ENCODE assay signal across 27 cellular contexts in the genomic region with DNA sequence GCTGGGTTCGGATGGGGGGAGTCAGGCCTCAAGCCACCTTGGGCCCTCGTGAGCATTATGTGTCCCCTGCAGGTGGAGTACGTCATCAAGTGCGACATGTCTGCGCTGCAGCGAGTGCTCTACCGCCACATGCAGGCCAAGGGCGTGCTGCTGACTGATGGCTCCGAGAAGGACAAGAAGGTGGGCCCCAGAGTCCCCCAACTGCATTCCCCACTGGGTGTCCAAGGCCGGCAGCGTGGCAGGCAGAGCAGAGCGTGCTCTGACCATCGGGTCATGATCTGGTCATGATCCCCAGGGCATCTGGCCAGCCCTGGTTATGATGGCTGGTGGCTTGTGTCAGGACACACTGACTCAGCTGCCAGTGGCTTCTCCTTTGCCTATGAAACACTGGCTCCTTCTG.
DNase-seq lines count a peak whose midpoint lies in the region; ATAC-seq and TF ChIP-seq lines count a peak whose summit lies in the region.
"Had no signal": no experiment of that assay in that cellular context is flagged by ENCODE, and none has a peak within 500 bp of the region (broad histone marks: within the 10 kb centered on the region; RNA-seq: fewer than 3 reads in every experiment).

No MANE protein-coding gene starts in this region.

- H3K27me3 ChIP-seq in adrenal gland, result no peaks in the 10 kb centered on the region
- no peaks in the 10 kb centered on the region for H3K27me3 ChIP-seq in lower lobe of right lung (ENCODE audit: low read depth)
- H3K27me3 ChIP-seq in brain microvascular endothelial cell (replicated peaks), result no peaks in the 10 kb centered on the region
- H3K27me3 ChIP-seq: foreskin keratinocyte, SJCRH30, spleen, testis had no signal

- intact Hi-C loops in left ventricle myocardium superior (cut with micrococcal nuclease), result no loop called here
- intact Hi-C loops in cardiac septum (cut with DNase I), result no loop called here
- intact Hi-C loops in adrenal gland (cut with DNase I), result loop anchor here (5.0 kb wide), 2 partner anchors 82 to 87 kb away; no protein-coding TSS in a partner anchor
- intact Hi-C loops in lower lobe of right lung (cut with DNase I), result no loop called here

- no peak for TF ChIP-seq POLR2A in adrenal gland (IDR thresholded peaks at IDR 0.05)

- H3K9me3 ChIP-seq in adrenal gland (replicated peaks in 1 of 3) (no peaks in the 10 kb centered on the region), lower lobe of right lung (no peaks in the 10 kb centered on the region)
- H3K9me3 ChIP-seq: HAP-1, mucosa of descending colon, SJCRH30, spleen, testis had no signal

- no peak overlapping the region for H3K4me3 ChIP-seq in adrenal gland
- no peak overlapping the region for H3K4me3 ChIP-seq in lower lobe of right lung
- no peak overlapping the region for H3K4me3 ChIP-seq in brain microvascular endothelial cell (ENCODE audit: low read depth, low read length)
- H3K4me3 ChIP-seq: HAP-1, mucosa of descending colon, SJCRH30, spleen, testis had no signal

- H3K27ac ChIP-seq in adrenal gland (peak overlapping the region; percentile 68 to 87 (median 80)), lower lobe of right lung (peak overlapping the region; percentile 3), brain microvascular endothelial cell (no peak overlapping the region)
- H3K27ac ChIP-seq: foreskin keratinocyte, parathyroid adenoma, SJCRH30, spleen, testis had no signal

- in situ Hi-C loops in brain microvascular endothelial cell (cut with HindIII; ENCODE audit: low pct_ligation_motif_present, low sequenced_read_pairs), result no loop called here

- TF ChIP-seq CTCF in adrenal gland (IDR thresholded peaks at IDR 0.05) (peak in 2 of 6 experiments; percentile 12 to 20), lower lobe of right lung (IDR thresholded peaks at IDR 0.05) (no peak), brain microvascular endothelial cell (IDR thresholded peaks at IDR 0.05; ENCODE audit: low read depth, low read length, missing control alignments) (no peak)

- peaks cover 0 to 92% of the 10 kb centered on the region in 2 donors for H3K36me3 ChIP-seq in adrenal gland (replicated peaks in 1 of 2)
- peaks cover 99% of the 10 kb centered on the region for H3K36me3 ChIP-seq in lower lobe of right lung
- peaks cover 91% of the 10 kb centered on the region for H3K36me3 ChIP-seq in brain microvascular endothelial cell (replicated peaks)

- DNase-seq in left ventricle myocardium superior (no peak), cardiac septum (ENCODE audit: low spot score) (no peak), adrenal gland (peak; percentile 80 to 97 (median 91)), lower lobe of right lung (no peak), 8988T (no peak), brain microvascular endothelial cell (no peak), NCI-H2196 treated with DMSO at 0.1 percent for 48 hours (lab: John Stamatoyannopoulos, UW; ENCODE audit: unreplicated experiment) (no peak)
- DNase-seq: activated CD4-positive, alpha-beta T cell treated with anti-CD3 and anti-CD28 coated beads, Interleukin-2, amount 10 ng/mL, durations not matched to agents 24 days and 14 days; activated gamma-delta T cell; activated naive CD8-positive, alpha-beta T cell treated with anti-CD3 and anti-CD28 coated beads, Interleukin-2, amount 10 ng/mL, durations not matched to agents 7 days and 5 days; activated T-cell treated with anti-CD3 and anti-CD28 coated beads, Interleukin-2, amount 50 U/mL, for 24 hours; dermis blood vessel endothelial cell; foreskin keratinocyte; Kasumi-1; mucosa of descending colon; NCI-H1417 treated with DMSO at 0.1 percent for 48 hours; NCI-H2081 treated with DMSO at 0.1 percent for 48 hours; NCI-H226; SJCRH30; spleen; stimulated activated CD4-positive, alpha-beta T cell treated with anti-CD3 and anti-CD28 coated beads, Interleukin-2, amount 100 ng/mL, for 24 hours; T1000; testis had no signal

- WGBS in adrenal gland, 4 donors, result 46 to 83% (median 58%) methylated on average over 1 to 13 of the region's 13 CpGs

- ATAC-seq in left ventricle myocardium superior, result peak; percentile 17
- peak in 1 of 2 donors; percentile 7 for ATAC-seq in lower lobe of right lung
- ATAC-seq in SK-N-SH treated with all-trans-retinoic acid at 6 μM for 48 hours, result no peak
- ATAC-seq: esophagus mucosa, foreskin keratinocyte, mucosa of descending colon had no signal

- H3K4me1 ChIP-seq in adrenal gland (replicated peaks in 1 of 2) (peaks cover 9 to 19% of the 10 kb centered on the region in 2 donors), lower lobe of right lung (no peaks in the 10 kb centered on the region)
- H3K4me1 ChIP-seq: foreskin keratinocyte, HAP-1, parathyroid adenoma, SJCRH30, spleen had no signal

TF ChIP-seq in SK-N-SH treated with all-trans-retinoic acid at 6 μM for 48 hours, 23 proteins besides CTCF, POLR2A, EP300 and RAD21 (continues in another document):
- TF ChIP-seq ZNF70 (CRISPR knock-in tag; IDR thresholded peaks at IDR 0.05) (no peak), OSR1 (CRISPR knock-in tag; IDR thresholded peaks at IDR 0.05) (no peak), GLIS3 (CRISPR knock-in tag; IDR thresholded peaks at IDR 0.05) (no peak), ESRRG (CRISPR knock-in tag; IDR thresholded peaks at IDR 0.05) (no peak), BACH2 (CRISPR knock-in tag; IDR thresholded peaks at IDR 0.05; ENCODE audit: borderline replicate concordance) (no peak), CREB5 (CRISPR knock-in tag; IDR thresholded peaks at IDR 0.05; ENCODE audit: low read depth) (no peak), ISL1 (CRISPR knock-in tag; IDR thresholded peaks at IDR 0.05) (no peak), ZNF8 (CRISPR knock-in tag; IDR thresholded peaks at IDR 0.05) (no peak), POU6F1 (CRISPR knock-in tag; IDR thresholded peaks at IDR 0.05; ENCODE audit: borderline replicate concordance, low read depth) (no peak), ZFP3 (CRISPR knock-in tag; IDR thresholded peaks at IDR 0.05) (no peak), TSHZ2 (CRISPR knock-in tag; IDR thresholded peaks at IDR 0.05) (no peak)
- TF ChIP-seq, protein P1, sequence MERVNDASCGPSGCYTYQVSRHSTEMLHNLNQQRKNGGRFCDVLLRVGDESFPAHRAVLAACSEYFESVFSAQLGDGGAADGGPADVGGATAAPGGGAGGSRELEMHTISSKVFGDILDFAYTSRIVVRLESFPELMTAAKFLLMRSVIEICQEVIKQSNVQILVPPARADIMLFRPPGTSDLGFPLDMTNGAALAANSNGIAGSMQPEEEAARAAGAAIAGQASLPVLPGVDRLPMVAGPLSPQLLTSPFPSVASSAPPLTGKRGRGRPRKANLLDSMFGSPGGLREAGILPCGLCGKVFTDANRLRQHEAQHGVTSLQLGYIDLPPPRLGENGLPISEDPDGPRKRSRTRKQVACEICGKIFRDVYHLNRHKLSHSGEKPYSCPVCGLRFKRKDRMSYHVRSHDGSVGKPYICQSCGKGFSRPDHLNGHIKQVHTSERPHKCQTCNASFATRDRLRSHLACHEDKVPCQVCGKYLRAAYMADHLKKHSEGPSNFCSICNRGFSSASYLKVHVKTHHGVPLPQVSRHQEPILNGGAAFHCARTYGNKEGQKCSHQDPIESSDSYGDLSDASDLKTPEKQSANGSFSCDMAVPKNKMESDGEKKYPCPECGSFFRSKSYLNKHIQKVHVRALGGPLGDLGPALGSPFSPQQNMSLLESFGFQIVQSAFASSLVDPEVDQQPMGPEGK (CRISPR knock-in tag; IDR thresholded peaks at IDR 0.05; ENCODE audit: borderline replicate concordance), result no peak

Comparison
In these comparisons a context has a peak if more than half of its experiments do, and no peak if none do; other contexts are left out.
1. DNase-seq: peak in adrenal gland (7 of 7); none in left ventricle myocardium superior (single experiment), cardiac septum (single experiment), lower lobe of right lung (single experiment), 8988T (single experiment), brain microvascular endothelial cell (single experiment) and NCI-H2196 treated with DMSO at 0.1 percent for 48 hours (single experiment).
2. intact Hi-C loops: an anchor here in adrenal gland (5.0 kb wide); none called in left ventricle myocardium superior, cardiac septum and lower lobe of right lung.